Comparison of ENCODE assay signal across 8 cellular contexts in the genomic region with DNA sequence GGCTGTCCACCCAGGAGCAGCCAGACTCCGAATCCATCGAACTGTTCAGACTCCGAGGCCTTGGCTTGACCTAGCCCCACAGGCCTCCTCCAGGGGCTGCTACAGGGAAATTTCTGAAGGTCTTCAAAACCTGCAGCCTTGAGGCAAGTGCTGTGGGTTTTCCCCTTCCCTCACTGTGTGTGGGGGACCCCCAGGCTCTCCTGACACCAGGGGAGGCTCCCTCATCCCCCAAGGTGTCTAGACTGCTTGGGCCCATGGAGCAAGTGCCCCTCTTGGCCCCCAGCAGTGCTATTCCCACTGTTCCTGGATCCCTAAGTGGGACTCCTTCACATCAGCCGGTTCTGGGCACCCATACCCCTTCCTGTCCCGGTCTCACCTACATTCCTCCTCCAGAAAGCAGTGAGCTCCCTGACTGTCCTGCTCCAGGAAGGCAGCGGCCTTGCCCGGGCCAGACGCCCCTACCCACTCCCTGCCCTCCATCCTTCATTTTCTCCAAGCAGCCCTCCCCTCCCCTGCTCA.
A peak's percentile ranks its signal among the peaks of the same experiment; 100 is the strongest.
DNase-seq lines count a peak whose midpoint lies in the region; ATAC-seq and TF ChIP-seq lines count a peak whose summit lies in the region.

No MANE protein-coding gene starts in this region.

- ATAC-seq in HG02763 (IDR thresholded peaks at IDR 0.05; ENCODE audit: unreplicated experiment): no peak

- H3K4me2 ChIP-seq in BLaER1: peak overlapping the region; percentile 96
- H3K4me2 ChIP-seq in OCI-LY3 (ENCODE audit: low read length): peak overlapping the region; percentile 87

- H3K27me3 ChIP-seq in BLaER1 (peaks cover 21% of the 10 kb centered on the region; the same call in 1 of the 2 replicates), OCI-LY3 (ENCODE audit: low read depth, low read length) (no peaks in the 10 kb centered on the region), endocrine pancreas (ENCODE audit: control insufficient read depth, insufficient read depth, low read length) (no peaks in the 10 kb centered on the region), neuron (ENCODE audit: insufficient read depth, low read length) (no peaks in the 10 kb centered on the region)

- H3K36me3 ChIP-seq in BLaER1 (no peaks in the 10 kb centered on the region), OCI-LY3 (replicated peaks; ENCODE audit: low read depth, low read length) (no peaks in the 10 kb centered on the region), endocrine pancreas (ENCODE audit: control insufficient read depth, insufficient read depth, low read length) (no peaks in the 10 kb centered on the region), neuron (ENCODE audit: insufficient read depth, low read length) (no peaks in the 10 kb centered on the region)

- TF ChIP-seq CTCF in OCI-LY3 (IDR thresholded peaks at IDR 0.05; ENCODE audit: low read depth, low read length): no peak

- H3K4me3 ChIP-seq in BLaER1 (peak overlapping the region; percentile 72), OCI-LY3 (ENCODE audit: low read length) (peak overlapping the region; percentile 91), endocrine pancreas (ENCODE audit: control insufficient read depth, insufficient read depth, low read length) (no peak overlapping the region), neuron (ENCODE audit: low read length) (peak overlapping the region; percentile 57)

- H3K27ac ChIP-seq in BLaER1: peak overlapping the region; percentile 73
- 0 out of 2 replicates have a peak overlapping the region, but pooled peaks have one; percentile 19 for H3K27ac ChIP-seq in OCI-LY3 (ENCODE audit: low read length)

- H4K20me1 ChIP-seq in BLaER1: no peaks in the 10 kb centered on the region
- H4K20me1 ChIP-seq in OCI-LY3 (ENCODE audit: insufficient read depth, low read length): no peaks in the 10 kb centered on the region

- H3K4me1 ChIP-seq in BLaER1 (peaks cover 54% of the 10 kb centered on the region), OCI-LY3 (ENCODE audit: low read length) (peaks cover 16% of the 10 kb centered on the region), endocrine pancreas (ENCODE audit: control insufficient read depth, insufficient read depth, low read length) (no peaks in the 10 kb centered on the region), neuron (ENCODE audit: insufficient read depth, low read length) (peaks cover 16% of the 10 kb centered on the region)

- no peak for DNase-seq in SW 1271 (lab: John Stamatoyannopoulos, UW)
- DNase-seq in EL: no peak
- DNase-seq in activated CD8-positive, alpha-beta memory T cell treated with anti-CD3 and anti-CD28 coated beads, Interleukin-2, amount 50 U/mL, for 48 hours: no peak

- peaks cover 23% of the 10 kb centered on the region for H3K79me2 ChIP-seq in OCI-LY3 (ENCODE audit: low read length)

- H3K9ac ChIP-seq in BLaER1 (peak overlapping the region; percentile 77), OCI-LY3 (ENCODE audit: low read length) (peak overlapping the region; percentile 86), endocrine pancreas (ENCODE audit: control insufficient read depth, insufficient read depth, low read length) (peak overlapping the region; percentile 88)

- H2AFZ ChIP-seq in OCI-LY3 (ENCODE audit: low read depth, low read length) (0 out of 2 replicates have a peak overlapping the region, but pooled peaks have one; percentile 18), neuron (ENCODE audit: low read depth, low read length) (peak overlapping the region; percentile 83)

- H3K9me3 ChIP-seq in BLaER1 (no peaks in the 10 kb centered on the region), OCI-LY3 (ENCODE audit: insufficient read depth, low read length) (no peaks in the 10 kb centered on the region), endocrine pancreas (ENCODE audit: control insufficient read depth, low read length) (no peaks in the 10 kb centered on the region), neuron (ENCODE audit: low read length) (no peaks in the 10 kb centered on the region)
